8 cellular contexts compared by ENCODE assay signal in the genomic region with DNA sequence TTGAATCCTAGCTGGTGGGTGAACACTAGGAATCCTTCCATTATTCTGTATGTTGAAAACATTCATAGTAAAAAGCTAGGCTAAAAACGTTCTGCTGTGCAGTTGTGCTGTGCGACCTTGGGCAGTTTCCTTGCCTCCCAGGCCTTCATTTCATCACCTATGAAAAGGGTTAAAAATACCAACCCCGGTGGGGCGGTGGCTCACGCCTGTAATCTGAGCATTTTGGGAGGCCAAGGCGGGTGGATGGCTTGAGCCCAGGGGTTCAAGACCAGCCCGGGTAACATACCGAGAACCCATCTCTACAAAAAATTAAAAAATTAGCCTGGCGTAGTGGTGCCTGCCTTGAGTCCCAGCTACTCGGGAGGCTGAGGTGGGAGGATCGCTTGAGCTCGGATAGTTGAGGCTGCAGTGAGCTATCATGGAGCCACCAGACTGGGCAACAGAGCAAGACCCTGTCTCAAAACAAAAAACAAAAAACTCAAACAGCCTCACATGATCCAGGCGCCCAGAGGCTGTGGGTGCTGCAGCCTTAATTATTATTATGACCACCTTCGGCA. TPM values are rescaled to one million over a fixed set of nuclear protein-coding genes. Genes with fewer than 3 reads are reported as not detected.
DNase-seq lines count a peak whose midpoint lies in the region; ATAC-seq and TF ChIP-seq lines count a peak whose summit lies in the region.

No MANE protein-coding gene starts in this region.

- peaks cover 30% of the 10 kb centered on the region for H3K4me1 Mint-ChIP-seq in chondrocyte (ENCODE audit: low read depth)
- H3K4me1 Mint-ChIP-seq in naive thymus-derived CD8-positive, alpha-beta T cell = peaks cover 11 to 40% (median 35%) of the 10 kb centered on the region in 4 donors

- no peaks in the 10 kb centered on the region for H3K27me3 Mint-ChIP-seq in chondrocyte (ENCODE audit: low read depth)
- H3K27me3 Mint-ChIP-seq in naive thymus-derived CD8-positive, alpha-beta T cell = peaks cover 6 to 18% (median 9%) of the 10 kb centered on the region in 5 donors

- H3K4me1 ChIP-seq in KMS-11 (ENCODE audit: low read depth, poor library complexity, severe bottlenecking) = peaks cover 17% of the 10 kb centered on the region

- no peaks in the 10 kb centered on the region for H3K27me3 ChIP-seq in KMS-11 (ENCODE audit: insufficient read depth, low read depth)

- no peaks in the 10 kb centered on the region; the same call in 1 of the 2 replicates for H3K36me3 ChIP-seq in KMS-11 (ENCODE audit: insufficient read depth)

- H4K20me1 ChIP-seq in KMS-11 (ENCODE audit: insufficient read depth) = peaks cover 4% of the 10 kb centered on the region

- H3K4me2 ChIP-seq in KMS-11 = peak overlapping the region; percentile 52

- no peaks in the 10 kb centered on the region for H3K36me3 Mint-ChIP-seq in chondrocyte (ENCODE audit: low read depth)
- no peaks in the 10 kb centered on the region for H3K36me3 Mint-ChIP-seq in naive thymus-derived CD8-positive, alpha-beta T cell

- POLR2A ChIA-PET in naive thymus-derived CD8-positive, alpha-beta T cell (lab: Charles Lee) = interaction anchor here (0.5 to 1.3 kb wide), 4 partner anchors 11 to 329 kb away, joined by 3 read pairs; a partner anchor contains a TSS

- TF ChIP-seq POLR2A in erythroblast (IDR thresholded peaks at IDR 0.05; ENCODE audit: low read length) = no peak

- H3K4me3 Mint-ChIP-seq in chondrocyte (ENCODE audit: unreplicated experiment) = peak overlapping the region; percentile 97
- H3K4me3 Mint-ChIP-seq in naive thymus-derived CD8-positive, alpha-beta T cell = peak overlapping the region; percentile 90 to 99 (median 97)

- peak overlapping the region; percentile 95 for H3K27ac ChIP-seq in KMS-11

- H2AFZ ChIP-seq in KMS-11 (ENCODE audit: low read depth) = peak overlapping the region; percentile 42; the same call in 1 of the 2 replicates

- no peak for ATAC-seq in naive thymus-derived CD8-positive, alpha-beta T cell
- no peak for ATAC-seq in GM21526 (IDR thresholded peaks at IDR 0.05; ENCODE audit: low FRiP score, unreplicated experiment)
- no peak for ATAC-seq in GM18511 (IDR thresholded peaks at IDR 0.05; ENCODE audit: unreplicated experiment)

- DNase-seq in AG09309 (ENCODE audit: low read depth) (no peak), chondrocyte (ENCODE audit: low spot score) (no peak), kidney glomerular epithelial cell (lab: John Stamatoyannopoulos, UW) (no peak), erythroblast (lab: John Stamatoyannopoulos, UW) (no peak)
- DNase-seq in naive thymus-derived CD8-positive, alpha-beta T cell = no peak

- H3K9me3 Mint-ChIP-seq in chondrocyte (ENCODE audit: low read depth) = no peaks in the 10 kb centered on the region
- no peaks in the 10 kb centered on the region for H3K9me3 Mint-ChIP-seq in naive thymus-derived CD8-positive, alpha-beta T cell

- H3K4me3 ChIP-seq in AG09309 (ENCODE audit: control insufficient read depth, low read depth, low read length) = peak overlapping the region; percentile 73
- no peak overlapping the region for H3K4me3 ChIP-seq in KMS-11 (IDR thresholded peaks at IDR 0.05; ENCODE audit: insufficient read depth, low read depth, low read length)

- peak overlapping the region; percentile 95 for H3K27ac Mint-ChIP-seq in chondrocyte (ENCODE audit: unreplicated experiment)
- H3K27ac Mint-ChIP-seq in naive thymus-derived CD8-positive, alpha-beta T cell = peak overlapping the region in 6 of 10 donors; percentile 77 to 97 (median 93)

- peak overlapping the region; percentile 97; the same call in 1 of the 2 replicates for H3K9ac ChIP-seq in KMS-11

- H3K79me2 ChIP-seq in KMS-11 (ENCODE audit: insufficient read depth, low read depth) = peaks cover 39% of the 10 kb centered on the region

- no peak for TF ChIP-seq CTCF in AG09309 (IDR thresholded peaks at IDR 0.05; ENCODE audit: control insufficient read depth, insufficient read depth, low read depth, low read length, missing control alignments)
- TF ChIP-seq CTCF in KMS-11 (conservative IDR thresholded peaks at IDR 0.05; ENCODE audit: low read depth, low read length) = no peak
- TF ChIP-seq CTCF in chondrocyte (IDR thresholded peaks at IDR 0.05) = no peak

RNA-seq across cellular contexts. Expression of a gene that starts 2.9 kb away (rescaled TPM):
- 25.7 to 48.3 TPM (median 26.0 TPM) in 3 replicates for total RNA-seq in chondrocyte
- 1 to 10 TPM in 1 of 2 experiments, under 1 TPM in 1; 0.66 to 1.4 TPM for total RNA-seq in naive thymus-derived CD8-positive, alpha-beta T cell
- under 1 TPM in 1 of 3 donors, not detected in 2; 0.58 TPM for polyA plus RNA-seq in naive thymus-derived CD8-positive, alpha-beta T cell

RNA-seq across cellular contexts. Expression of a gene that starts 39.5 kb away (rescaled TPM):
- total RNA-seq in chondrocyte = 4.9 to 7.0 TPM (median 5.4 TPM) in 3 replicates
- not detected for total RNA-seq in naive thymus-derived CD8-positive, alpha-beta T cell
- polyA plus RNA-seq in naive thymus-derived CD8-positive, alpha-beta T cell = not detected

Comparison
In these comparisons a context has a peak if more than half of its experiments do, and no peak if none do; other contexts are left out.
1. RNA of a gene that starts 2.9 kb away (total RNA-seq): 25.7 to 48.3 TPM in chondrocyte; 0.66 to 1.4 TPM in naive thymus-derived CD8-positive, alpha-beta T cell; every median in the first group is over 10 times any median in the second.